ENCODE assay signal across 1 cellular context in the genomic region with DNA sequence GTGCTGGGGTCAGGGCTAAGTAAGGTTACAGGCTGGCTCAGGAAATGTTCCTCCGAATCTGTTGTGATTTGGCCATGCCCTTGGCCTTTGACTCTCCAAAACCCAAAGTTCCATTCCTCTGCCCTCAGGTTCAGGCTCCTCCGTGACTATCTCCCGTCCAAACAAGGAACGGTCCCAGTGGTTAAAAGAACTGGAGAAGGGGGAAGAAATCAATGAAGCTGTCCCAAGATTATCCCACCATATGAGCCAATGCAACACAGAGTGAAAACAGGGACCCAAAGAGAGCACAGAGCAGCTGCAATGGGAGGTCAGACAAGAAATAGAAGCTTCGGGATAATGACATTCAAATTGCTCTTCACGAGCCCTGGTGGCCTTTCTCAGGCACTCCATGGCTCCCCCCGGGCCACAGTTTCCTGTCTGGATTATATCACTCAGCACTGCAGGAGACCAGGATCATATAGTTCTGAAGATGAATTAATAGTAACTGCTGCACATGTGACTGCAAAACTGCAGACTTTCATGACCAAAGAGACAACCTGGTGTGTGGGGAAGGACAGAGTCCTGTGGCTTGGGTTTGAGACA.
TF ChIP-seq lines count a peak whose summit lies in the region.

No MANE protein-coding gene starts in this region.

TF ChIP-seq in SK-N-SH treated with all-trans-retinoic acid at 6 μM for 48 hours, 23 proteins besides CTCF, POLR2A, EP300 and RAD21 (continued from another document):
- TF ChIP-seq, protein P1, sequence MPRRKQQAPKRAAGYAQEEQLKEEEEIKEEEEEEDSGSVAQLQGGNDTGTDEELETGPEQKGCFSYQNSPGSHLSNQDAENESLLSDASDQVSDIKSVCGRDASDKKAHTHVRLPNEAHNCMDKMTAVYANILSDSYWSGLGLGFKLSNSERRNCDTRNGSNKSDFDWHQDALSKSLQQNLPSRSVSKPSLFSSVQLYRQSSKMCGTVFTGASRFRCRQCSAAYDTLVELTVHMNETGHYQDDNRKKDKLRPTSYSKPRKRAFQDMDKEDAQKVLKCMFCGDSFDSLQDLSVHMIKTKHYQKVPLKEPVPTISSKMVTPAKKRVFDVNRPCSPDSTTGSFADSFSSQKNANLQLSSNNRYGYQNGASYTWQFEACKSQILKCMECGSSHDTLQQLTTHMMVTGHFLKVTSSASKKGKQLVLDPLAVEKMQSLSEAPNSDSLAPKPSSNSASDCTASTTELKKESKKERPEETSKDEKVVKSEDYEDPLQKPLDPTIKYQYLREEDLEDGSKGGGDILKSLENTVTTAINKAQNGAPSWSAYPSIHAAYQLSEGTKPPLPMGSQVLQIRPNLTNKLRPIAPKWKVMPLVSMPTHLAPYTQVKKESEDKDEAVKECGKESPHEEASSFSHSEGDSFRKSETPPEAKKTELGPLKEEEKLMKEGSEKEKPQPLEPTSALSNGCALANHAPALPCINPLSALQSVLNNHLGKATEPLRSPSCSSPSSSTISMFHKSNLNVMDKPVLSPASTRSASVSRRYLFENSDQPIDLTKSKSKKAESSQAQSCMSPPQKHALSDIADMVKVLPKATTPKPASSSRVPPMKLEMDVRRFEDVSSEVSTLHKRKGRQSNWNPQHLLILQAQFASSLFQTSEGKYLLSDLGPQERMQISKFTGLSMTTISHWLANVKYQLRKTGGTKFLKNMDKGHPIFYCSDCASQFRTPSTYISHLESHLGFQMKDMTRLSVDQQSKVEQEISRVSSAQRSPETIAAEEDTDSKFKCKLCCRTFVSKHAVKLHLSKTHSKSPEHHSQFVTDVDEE (CRISPR knock-in tag; IDR thresholded peaks at IDR 0.05) = no peak
- TF ChIP-seq, protein P2, sequence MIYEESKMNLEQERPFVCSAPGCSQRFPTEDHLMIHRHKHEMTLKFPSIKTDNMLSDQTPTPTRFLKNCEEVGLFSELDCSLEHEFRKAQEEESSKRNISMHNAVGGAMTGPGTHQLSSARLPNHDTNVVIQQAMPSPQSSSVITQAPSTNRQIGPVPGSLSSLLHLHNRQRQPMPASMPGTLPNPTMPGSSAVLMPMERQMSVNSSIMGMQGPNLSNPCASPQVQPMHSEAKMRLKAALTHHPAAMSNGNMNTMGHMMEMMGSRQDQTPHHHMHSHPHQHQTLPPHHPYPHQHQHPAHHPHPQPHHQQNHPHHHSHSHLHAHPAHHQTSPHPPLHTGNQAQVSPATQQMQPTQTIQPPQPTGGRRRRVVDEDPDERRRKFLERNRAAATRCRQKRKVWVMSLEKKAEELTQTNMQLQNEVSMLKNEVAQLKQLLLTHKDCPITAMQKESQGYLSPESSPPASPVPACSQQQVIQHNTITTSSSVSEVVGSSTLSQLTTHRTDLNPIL (CRISPR knock-in tag; IDR thresholded peaks at IDR 0.05; ENCODE audit: low read depth) = no peak
- TF ChIP-seq, protein P3, sequence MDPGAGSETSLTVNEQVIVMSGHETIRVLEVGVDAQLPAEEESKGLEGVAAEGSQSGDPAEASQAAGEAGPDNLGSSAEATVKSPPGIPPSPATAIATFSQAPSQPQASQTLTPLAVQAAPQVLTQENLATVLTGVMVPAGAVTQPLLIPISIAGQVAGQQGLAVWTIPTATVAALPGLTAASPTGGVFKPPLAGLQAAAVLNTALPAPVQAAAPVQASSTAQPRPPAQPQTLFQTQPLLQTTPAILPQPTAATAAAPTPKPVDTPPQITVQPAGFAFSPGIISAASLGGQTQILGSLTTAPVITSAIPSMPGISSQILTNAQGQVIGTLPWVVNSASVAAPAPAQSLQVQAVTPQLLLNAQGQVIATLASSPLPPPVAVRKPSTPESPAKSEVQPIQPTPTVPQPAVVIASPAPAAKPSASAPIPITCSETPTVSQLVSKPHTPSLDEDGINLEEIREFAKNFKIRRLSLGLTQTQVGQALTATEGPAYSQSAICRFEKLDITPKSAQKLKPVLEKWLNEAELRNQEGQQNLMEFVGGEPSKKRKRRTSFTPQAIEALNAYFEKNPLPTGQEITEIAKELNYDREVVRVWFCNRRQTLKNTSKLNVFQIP (CRISPR knock-in tag; IDR thresholded peaks at IDR 0.05; ENCODE audit: borderline replicate concordance, low read depth) = no peak
- TF ChIP-seq CSDC2 (CRISPR knock-in tag; IDR thresholded peaks at IDR 0.05) (no peak), ZFP3 (CRISPR knock-in tag; IDR thresholded peaks at IDR 0.05) (no peak)
